8 cellular contexts compared by ENCODE assay signal in genomic region chr5:160390787-160391696, GRCh38. TPM values are rescaled to one million over a fixed set of nuclear protein-coding genes. Genes with fewer than 3 reads are reported as not detected.
A peak's percentile ranks its signal among the peaks of the same experiment; 100 is the strongest.
DNase-seq lines count a peak whose midpoint lies in the region; ATAC-seq, FAIRE-seq and TF ChIP-seq lines count a peak whose summit lies in the region.

No MANE protein-coding gene starts in this region.

- RAD21 ChIA-PET in HCT116 (lab: Charles Lee; ENCODE audit: low non-redundant PET in 1 of 2, low total read pairs in 2 of 2, uncharacterized antibody in 2 of 2, unreplicated experiment in 2 of 2) = interaction anchor here (0.6 to 1.7 kb wide), 2 partner anchors 28 to 369 kb away, joined by 3 to 8 read pairs; no protein-coding TSS in a partner anchor

- H3K27me3 ChIP-seq in HCT116 (ENCODE audit: insufficient read depth, low read length) (no peaks in the 10 kb centered on the region), adipocyte (replicated peaks; ENCODE audit: control insufficient read depth, insufficient read depth, low read length) (no peaks in the 10 kb centered on the region)

- no peaks in the 10 kb centered on the region for H3K9me2 ChIP-seq in HCT116 (ENCODE audit: insufficient read depth)

- no peaks in the 10 kb centered on the region for H4K20me1 ChIP-seq in HCT116 (ENCODE audit: insufficient read depth)

- BruUV-seq in HCT116 (replicated peaks; lab: Mats Ljungman, UMichigan) = no TSS peak

- H3K36me3 ChIP-seq in HCT116 (ENCODE audit: control insufficient read depth in 1 of 2, insufficient read depth in 2 of 2, low read length in 2 of 2) (no peaks in the 10 kb centered on the region), adipocyte (ENCODE audit: control insufficient read depth, insufficient read depth, low read length, severe bottlenecking) (no peaks in the 10 kb centered on the region)

- no peak overlapping the region for H2AFZ ChIP-seq in HCT116 (ENCODE audit: low read depth, low read length, poor library complexity, severe bottlenecking)

- POLR2A ChIA-PET in HCT116 (lab: Charles Lee) = no interaction called here

- intact Hi-C loops in HCT116 (cut with micrococcal nuclease) = loop anchor here (1.0 to 2.0 kb wide), 3 partner anchors 192 to 370 kb away; no protein-coding TSS in a partner anchor

- H3K9me3 ChIP-seq in HCT116 (ENCODE audit: control insufficient read depth in 1 of 2, insufficient read depth in 1 of 2, low read depth in 1 of 2, low read length in 2 of 2) (no peaks in the 10 kb centered on the region; a peak in 1 of 4 replicates), adipocyte (ENCODE audit: control insufficient read depth, low read length) (peaks cover 15% of the 10 kb centered on the region)

- CTCF ChIA-PET in HCT116 (lab: Charles Lee) = interaction anchor here (0.5 to 3.6 kb wide), 26 partner anchors 9 to 1234 kb away, joined by 3 to 45 read pairs (median 3); partner anchors contain the start of genes C1QTNF2 and FAM200C

- H3K9ac ChIP-seq in HCT116 (ENCODE audit: low read length) (no peak overlapping the region), adipocyte (ENCODE audit: low read length) (no peak overlapping the region)

- H3K4me3 ChIP-seq in HCT116 (replicated peaks in 1 of 2; ENCODE audit: low read depth in 1 of 2, low read length in 2 of 2) = no peak overlapping the region
- no peak overlapping the region for H3K4me3 ChIP-seq in adipocyte (ENCODE audit: low read length)

- H3K79me2 ChIP-seq in HCT116 (ENCODE audit: insufficient read depth, low read length) = no peaks in the 10 kb centered on the region

- TF ChIP-seq POLR2A in HCT116 (IDR thresholded peaks at IDR 0.05; ENCODE audit: borderline replicate concordance, extremely low read depth, insufficient read depth, insufficient read length) = no peak

- ATAC-seq in HCT116 (peak; percentile 52; the same call in 1 of the 2 replicates), left lobe of liver (peak; percentile 75), HG03045 (IDR thresholded peaks at IDR 0.05; ENCODE audit: unreplicated experiment) (no peak)

- H3K4me2 ChIP-seq in HCT116 (ENCODE audit: low read length) = no peak overlapping the region

- DNase-seq in HCT116 (ENCODE audit: low read depth, low spot score) (no peak), adipocyte (ENCODE audit: low read depth) (peak; percentile 72), left lobe of liver (ENCODE audit: low spot score) (no peak), urothelium cell line (ENCODE audit: low spot score) (no peak), COR-L47 (lab: John Stamatoyannopoulos, UW) (no peak)
- DNase-seq in stimulated activated CD4-positive, alpha-beta T cell treated with anti-CD3 and anti-CD28 coated beads, Interleukin-15, amount 100 ng/mL, for 24 hours = no peak

- H3K27ac ChIP-seq in C4-2B (no peak overlapping the region), HCT116 (ENCODE audit: low read depth, low read length) (no peak overlapping the region)

- H3K4me1 ChIP-seq in HCT116 (ENCODE audit: control insufficient read depth in 1 of 2, insufficient read depth in 2 of 2, low read length in 2 of 2) (no peaks in the 10 kb centered on the region), adipocyte (ENCODE audit: control insufficient read depth, insufficient read depth, low read length) (peaks cover 18% of the 10 kb centered on the region)

- TF ChIP-seq RAD21 in HCT116 (IDR thresholded peaks at IDR 0.05; ENCODE audit: low read depth) = peak; percentile 76

- no peak for FAIRE-seq in urothelium cell line (lab: Jason Lieb, UNC)

- peak; percentile 77 for TF ChIP-seq CTCF in C4-2B (conservative IDR thresholded peaks at IDR 0.05)
- peak; percentile 24 to 68 (median 53); a peak in 4 of 6 replicates for TF ChIP-seq CTCF in HCT116 (IDR thresholded peaks at IDR 0.05 in 2 of 3, conservative IDR thresholded peaks at IDR 0.05 in 1 of 3; ENCODE audit: borderline replicate concordance in 1 of 3, insufficient read depth in 1 of 3, low read depth in 2 of 3, low read length in 2 of 3)

TF ChIP-seq in HCT116, 20 proteins besides CTCF, POLR2A, EP300 and RAD21:
- TF ChIP-seq SIN3A (IDR thresholded peaks at IDR 0.05; ENCODE audit: low read depth) = no peak
- no peak for TF ChIP-seq ZNF274 (IDR thresholded peaks at IDR 0.05; ENCODE audit: low read depth, low read length)
- no peak for TF ChIP-seq ZFX (IDR thresholded peaks at IDR 0.05)
- no peak for TF ChIP-seq POLR2AphosphoS5 (IDR thresholded peaks at IDR 0.05; ENCODE audit: low read depth, low read length)
- no peak for TF ChIP-seq SP1 (IDR thresholded peaks at IDR 0.05; ENCODE audit: low read depth)
- TF ChIP-seq EGR1 (IDR thresholded peaks at IDR 0.05; ENCODE audit: low read depth) = no peak
- no peak for TF ChIP-seq ATF3 (IDR thresholded peaks at IDR 0.05)
- TF ChIP-seq CEBPB (IDR thresholded peaks at IDR 0.05; ENCODE audit: low read depth) = no peak
- TF ChIP-seq ZBTB33 (IDR thresholded peaks at IDR 0.05; ENCODE audit: extremely low read depth, insufficient replicate concordance, low read length) = no peak
- no peak for TF ChIP-seq CBX3 (IDR thresholded peaks at IDR 0.05; ENCODE audit: low read depth)

RNA-seq across cellular contexts. Expression of gene FAM200C, which starts 8.8 kb away (rescaled TPM):
- total RNA-seq in HCT116 (2021; ENCODE audit: unreplicated experiment) (4.2 TPM), left lobe of liver (1.2 TPM)
- polyA plus RNA-seq in HCT116 (2012) = 0.90 and 1.6 TPM in 2 replicates

RNA-seq across cellular contexts. Expression of gene C1QTNF2, which starts 20.6 kb away (rescaled TPM):
- total RNA-seq in HCT116 (2021; ENCODE audit: unreplicated experiment) = 0.15 TPM
- 0.05 TPM in 1 of 2 replicates, not detected in the other for polyA plus RNA-seq in HCT116 (2012)
- not detected for total RNA-seq in left lobe of liver

RNA-seq across cellular contexts. Expression of gene SLU7, which starts 27.8 kb away (rescaled TPM):
- total RNA-seq in HCT116 (2021; ENCODE audit: unreplicated experiment) = 43.6 TPM
- 32.3 and 47.5 TPM in 2 replicates for polyA plus RNA-seq in HCT116 (2012)
- 20.1 TPM for total RNA-seq in left lobe of liver

RNA-seq across cellular contexts. Expression of gene PTTG1, which starts 30.6 kb away (rescaled TPM):
- total RNA-seq in HCT116 (2021; ENCODE audit: unreplicated experiment) = 183 TPM
- polyA plus RNA-seq in HCT116 (2012) = 175 and 244 TPM in 2 replicates
- 0.83 TPM for total RNA-seq in left lobe of liver
